ENCODE assay signal across 8 cellular contexts in the genomic region with DNA sequence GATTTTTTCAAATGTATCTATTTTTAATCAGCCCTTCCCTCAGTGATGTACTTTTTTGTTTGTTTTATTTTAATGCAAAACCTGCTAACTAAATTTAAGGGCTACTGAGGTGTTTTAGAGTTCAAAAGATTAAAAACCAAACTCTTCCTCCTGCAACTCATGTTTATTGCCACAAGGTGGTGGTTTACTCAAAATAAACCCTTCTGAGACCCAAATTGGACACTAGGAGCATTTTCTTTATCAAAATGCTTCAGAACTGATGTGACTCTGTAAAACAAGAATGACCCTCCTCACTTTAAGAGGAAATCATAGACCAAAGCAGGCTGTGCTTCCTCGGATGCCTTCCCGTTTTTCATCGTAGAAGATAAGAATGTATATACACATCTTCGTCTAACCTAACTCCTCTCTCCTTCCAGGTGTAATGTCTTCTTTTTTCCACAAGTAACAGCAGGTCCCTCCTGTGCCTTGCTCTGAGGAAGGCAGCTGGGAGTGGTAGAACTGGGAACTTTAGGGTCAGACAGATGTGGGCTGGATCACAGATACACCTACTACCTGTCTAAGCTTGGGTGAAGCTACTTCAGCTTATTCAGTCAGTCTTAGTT. TPM values are rescaled to one million over a fixed set of nuclear protein-coding genes. Genes with fewer than 3 reads are reported as not detected.
DNase-seq lines count a peak whose midpoint lies in the region; ATAC-seq, FAIRE-seq and TF ChIP-seq lines count a peak whose summit lies in the region.

No MANE protein-coding gene starts in this region.

- H3K27ac Mint-ChIP-seq in CD4-positive, alpha-beta T cell, result no peak overlapping the region
- no peak overlapping the region for H3K27ac Mint-ChIP-seq in activated CD4-positive, alpha-beta memory T cell treated with anti-CD3 and anti-CD28 coated beads, Interleukin-2, amount 10 ng/mL, durations not matched to agents 7 days and 5 days
- H3K27ac Mint-ChIP-seq in T-cell, result no peak overlapping the region

- H3K36me3 ChIP-seq in WERI-Rb-1, result no peaks in the 10 kb centered on the region
- H3K36me3 ChIP-seq in keratinocyte (ENCODE audit: control insufficient read depth in 2 of 2, extremely low read depth in 1 of 2, insufficient read depth in 2 of 2, low read length in 2 of 2), result no peaks in the 10 kb centered on the region

- H3K9me3 Mint-ChIP-seq in CD4-positive, alpha-beta T cell, result no peaks in the 10 kb centered on the region
- H3K9me3 Mint-ChIP-seq in activated CD4-positive, alpha-beta memory T cell treated with anti-CD3 and anti-CD28 coated beads, Interleukin-2, amount 10 ng/mL, durations not matched to agents 7 days and 5 days, result no peaks in the 10 kb centered on the region
- no peaks in the 10 kb centered on the region for H3K9me3 Mint-ChIP-seq in T-cell

- no peaks in the 10 kb centered on the region for H3K9me1 ChIP-seq in keratinocyte (ENCODE audit: control insufficient read depth, extremely low read depth, insufficient read depth, low read length)

- no peaks in the 10 kb centered on the region for H4K20me1 ChIP-seq in keratinocyte (ENCODE audit: control insufficient read depth, extremely low read depth, insufficient read depth, low read length)

- intact Hi-C loops in CD4-positive, alpha-beta T cell (cut with DNase I, micrococcal nuclease), result loop anchor here (5.0 to 10.0 kb wide), 5 partner anchors 145 to 1012 kb away; partner anchors contain the start of genes ARMC8 (in 1 of the 2), CEP70 (in 1 of the 2) and MRPS22 (in 1 of the 2)

- peaks cover 3% of the 10 kb centered on the region for H3K36me3 Mint-ChIP-seq in CD4-positive, alpha-beta T cell (ENCODE audit: low read depth)
- H3K36me3 Mint-ChIP-seq in activated CD4-positive, alpha-beta memory T cell treated with anti-CD3 and anti-CD28 coated beads, Interleukin-2, amount 10 ng/mL, durations not matched to agents 7 days and 5 days (ENCODE audit: low read depth), result no peaks in the 10 kb centered on the region
- H3K36me3 Mint-ChIP-seq in T-cell, result no peaks in the 10 kb centered on the region

- H2AFZ ChIP-seq in keratinocyte (ENCODE audit: control insufficient read depth, low read length), result no peak overlapping the region

- FAIRE-seq in keratinocyte (lab: Jason Lieb, UNC), result no peak

- no peak overlapping the region for H3K27ac ChIP-seq in CD4-positive, alpha-beta T cell (ENCODE audit: low read depth, low read length)
- no peak overlapping the region for H3K27ac ChIP-seq in WERI-Rb-1
- no peak overlapping the region for H3K27ac ChIP-seq in keratinocyte (ENCODE audit: control insufficient read depth, insufficient read depth, low read length)

- TF ChIP-seq CTCF in CD4-positive, alpha-beta T cell (IDR thresholded peaks at IDR 0.05), result peak; percentile 50
- TF ChIP-seq CTCF in HFF-Myc (IDR thresholded peaks at IDR 0.05; ENCODE audit: low read depth, low read length, missing control alignments) (peak; percentile 39), WERI-Rb-1 (IDR thresholded peaks at IDR 0.05; ENCODE audit: low read depth, low read length) (peak; percentile 43), keratinocyte (optimal IDR thresholded peaks at IDR 0.05 in 1 of 3, IDR thresholded peaks at IDR 0.05 in 1 of 3, conservative IDR thresholded peaks at IDR 0.05 in 1 of 3; ENCODE audit: extremely low read depth in 1 of 3, insufficient read depth in 2 of 3, low read length in 3 of 3) (peak in 2 of 3 experiments; percentile 46 to 60)

- no peaks in the 10 kb centered on the region for H3K9me3 ChIP-seq in CD4-positive, alpha-beta T cell (ENCODE audit: control insufficient read depth, low read length)
- no peaks in the 10 kb centered on the region for H3K9me3 ChIP-seq in WERI-Rb-1 (ENCODE audit: severe bottlenecking)
- H3K9me3 ChIP-seq in keratinocyte (ENCODE audit: control insufficient read depth, low read depth, low read length), result no peaks in the 10 kb centered on the region

- H3K4me1 Mint-ChIP-seq in CD4-positive, alpha-beta T cell (ENCODE audit: low read depth), result peaks cover 28% of the 10 kb centered on the region
- peaks cover 22% of the 10 kb centered on the region for H3K4me1 Mint-ChIP-seq in activated CD4-positive, alpha-beta memory T cell treated with anti-CD3 and anti-CD28 coated beads, Interleukin-2, amount 10 ng/mL, durations not matched to agents 7 days and 5 days
- peaks cover 18 to 29% (median 25%) of the 10 kb centered on the region in 3 donors for H3K4me1 Mint-ChIP-seq in T-cell

- H3K79me2 ChIP-seq in keratinocyte (ENCODE audit: control insufficient read depth, insufficient read depth, low read length), result no peaks in the 10 kb centered on the region

- peaks cover 18% of the 10 kb centered on the region for H3K4me1 ChIP-seq in keratinocyte (ENCODE audit: control insufficient read depth, extremely low read depth, insufficient read depth, low read length)

- no peak overlapping the region for H3K9ac ChIP-seq in keratinocyte (ENCODE audit: control insufficient read depth, extremely low read depth, insufficient read depth, low read length)

- no peak for ATAC-seq in CD4-positive, alpha-beta T cell (ENCODE audit: poor library complexity)
- no peak for ATAC-seq in T-cell (replicated peaks in 1 of 4)

- CTCF ChIA-PET in CD4-positive, alpha-beta T cell (lab: Charles Lee), result no interaction called here
- CTCF ChIA-PET in activated CD4-positive, alpha-beta memory T cell treated with anti-CD3 and anti-CD28 coated beads, Interleukin-2, amount 10 ng/mL, durations not matched to agents 7 days and 5 days (lab: Charles Lee), result interaction anchor here (0.7 to 1.1 kb wide), 2 partner anchors 85 to 267 kb away, joined by 3 read pairs; no protein-coding TSS in a partner anchor
- CTCF ChIA-PET in T-cell (lab: Charles Lee), result no interaction called here

- no peak for DNase-seq in CD4-positive, alpha-beta T cell
- DNase-seq in HFF-Myc (ENCODE audit: extremely low read depth, low read depth) (no peak), WERI-Rb-1 (no peak), keratinocyte (ENCODE audit: low read depth, low spot score) (no peak), T-cell (no peak), NCI-H2029 (lab: John Stamatoyannopoulos, UW) (no peak), HuH-7.5 (ENCODE audit: low spot score) (no peak)
- no peak for DNase-seq in activated CD4-positive, alpha-beta memory T cell treated with anti-CD3 and anti-CD28 coated beads, Interleukin-2, amount 10 ng/mL, durations not matched to agents 7 days and 5 days

- POLR2A ChIA-PET in CD4-positive, alpha-beta T cell (lab: Charles Lee), result no interaction called here
- POLR2A ChIA-PET in activated CD4-positive, alpha-beta memory T cell treated with anti-CD3 and anti-CD28 coated beads, Interleukin-2, amount 10 ng/mL, durations not matched to agents 7 days and 5 days (lab: Charles Lee), result no interaction called here
- POLR2A ChIA-PET in T-cell (lab: Charles Lee), result no interaction called here

- H3K4me3 Mint-ChIP-seq in CD4-positive, alpha-beta T cell, result peak overlapping the region; percentile 77
- H3K4me3 Mint-ChIP-seq in activated CD4-positive, alpha-beta memory T cell treated with anti-CD3 and anti-CD28 coated beads, Interleukin-2, amount 10 ng/mL, durations not matched to agents 7 days and 5 days, result no peak overlapping the region
- no peak overlapping the region for H3K4me3 Mint-ChIP-seq in T-cell

- dilution Hi-C loops in keratinocyte (cut with MboI; ENCODE audit: extremely low pct_ligation_motif_present, low sequenced_read_pairs), result no loop called here

- H3K4me3 ChIP-seq in HFF-Myc (replicated peaks; ENCODE audit: low read depth, low read length) (no peak overlapping the region), WERI-Rb-1 (ENCODE audit: low read depth, low read length) (no peak overlapping the region), keratinocyte (ENCODE audit: control insufficient read depth in 2 of 3, extremely low read depth in 1 of 3, insufficient read depth in 2 of 3, low read depth in 1 of 3, low read length in 3 of 3) (no peak overlapping the region)

- no peaks in the 10 kb centered on the region for H3K27me3 Mint-ChIP-seq in CD4-positive, alpha-beta T cell
- H3K27me3 Mint-ChIP-seq in activated CD4-positive, alpha-beta memory T cell treated with anti-CD3 and anti-CD28 coated beads, Interleukin-2, amount 10 ng/mL, durations not matched to agents 7 days and 5 days, result peaks cover 6% of the 10 kb centered on the region
- peaks cover 0 to 2% of the 10 kb centered on the region in 2 donors for H3K27me3 Mint-ChIP-seq in T-cell

- H3K4me2 ChIP-seq in keratinocyte (ENCODE audit: control insufficient read depth, extremely low read depth, insufficient read depth, low read depth, low read length), result no peak overlapping the region

- no peaks in the 10 kb centered on the region for H3K27me3 ChIP-seq in CD4-positive, alpha-beta T cell (ENCODE audit: control insufficient read depth, insufficient read depth, low read length)
- no peaks in the 10 kb centered on the region for H3K27me3 ChIP-seq in WERI-Rb-1 (ENCODE audit: insufficient read depth, low read depth, severe bottlenecking)
- H3K27me3 ChIP-seq in keratinocyte (ENCODE audit: control insufficient read depth, extremely low read depth, insufficient read depth, low read length), result peaks cover 3% of the 10 kb centered on the region

RNA-seq across cellular contexts. Expression of gene NME9, which starts 2.9 kb away (rescaled TPM):
- total RNA-seq in CD4-positive, alpha-beta T cell, result under 1 TPM in 1 of 2 experiments, not detected in 1; 0.80 TPM
- polyA plus RNA-seq in keratinocyte, result 0.05 TPM in 1 of 3 replicates, not detected in the others
- polyA plus RNA-seq in keratinocyte (2011; ENCODE audit: low read depth), result not detected
- polyA plus RNA-seq in keratinocyte (2011; cell fraction: cytosol; rRNA removed), result 0.14 TPM in 1 of 2 replicates, not detected in the other
- 0.85 TPM in 1 of 2 replicates, not detected in the other for polyA plus RNA-seq in keratinocyte (2011; cell fraction: nucleus; rRNA removed)
- 0.15 and 0.65 TPM in 2 replicates for polyA plus RNA-seq in keratinocyte (2012; ENCODE audit: low replicate concordance)
- not detected in 3 replicates for polyA minus RNA-seq in keratinocyte
- not detected for polyA minus RNA-seq in keratinocyte (2011; cell fraction: cytosol; rRNA and poly(A)+ RNA removed)
- polyA minus RNA-seq in keratinocyte (2011; cell fraction: nucleus; rRNA and poly(A)+ RNA removed), result 1.2 and 2.5 TPM in 2 replicates
- total RNA-seq in activated CD4-positive, alpha-beta memory T cell treated with anti-CD3 and anti-CD28 coated beads, Interleukin-2, amount 10 ng/mL, durations not matched to agents 7 days and 5 days, result under 1 TPM; 0.20 to 0.43 TPM
- 1 to 10 TPM in 1 of 5 donors, under 1 TPM in 4; 0.51 to 1.3 (median 0.88) TPM for total RNA-seq in T-cell

RNA-seq across cellular contexts. Expression of gene MRAS, which starts 15.8 kb away (rescaled TPM):
- total RNA-seq in CD4-positive, alpha-beta T cell, result under 1 TPM; 0.45 to 0.47 TPM
- polyA plus RNA-seq in keratinocyte, result 7.7 to 15.6 TPM (median 9.8 TPM) in 3 replicates
- 6.7 TPM for polyA plus RNA-seq in keratinocyte (2011; ENCODE audit: low read depth)
- polyA plus RNA-seq in keratinocyte (2011; cell fraction: cytosol; rRNA removed), result 18.6 and 20.1 TPM in 2 replicates
- polyA plus RNA-seq in keratinocyte (2011; cell fraction: nucleus; rRNA removed), result 13.4 TPM in 2 replicates
- polyA plus RNA-seq in keratinocyte (2012; ENCODE audit: low replicate concordance), result 8.2 and 9.9 TPM in 2 replicates
- 11.9 to 28.9 TPM (median 22.3 TPM) in 3 replicates for polyA minus RNA-seq in keratinocyte
- 21.3 TPM for polyA minus RNA-seq in keratinocyte (2011; cell fraction: cytosol; rRNA and poly(A)+ RNA removed)
- polyA minus RNA-seq in keratinocyte (2011; cell fraction: nucleus; rRNA and poly(A)+ RNA removed), result 8.2 and 10.2 TPM in 2 replicates
- not detected for total RNA-seq in activated CD4-positive, alpha-beta memory T cell treated with anti-CD3 and anti-CD28 coated beads, Interleukin-2, amount 10 ng/mL, durations not matched to agents 7 days and 5 days
- total RNA-seq in T-cell, result under 1 TPM in 4 of 5 donors, not detected in 1; 0.28 to 0.49 (median 0.42) TPM
